Comparison of ENCODE assay signal across 10 cellular contexts in the genomic region with DNA sequence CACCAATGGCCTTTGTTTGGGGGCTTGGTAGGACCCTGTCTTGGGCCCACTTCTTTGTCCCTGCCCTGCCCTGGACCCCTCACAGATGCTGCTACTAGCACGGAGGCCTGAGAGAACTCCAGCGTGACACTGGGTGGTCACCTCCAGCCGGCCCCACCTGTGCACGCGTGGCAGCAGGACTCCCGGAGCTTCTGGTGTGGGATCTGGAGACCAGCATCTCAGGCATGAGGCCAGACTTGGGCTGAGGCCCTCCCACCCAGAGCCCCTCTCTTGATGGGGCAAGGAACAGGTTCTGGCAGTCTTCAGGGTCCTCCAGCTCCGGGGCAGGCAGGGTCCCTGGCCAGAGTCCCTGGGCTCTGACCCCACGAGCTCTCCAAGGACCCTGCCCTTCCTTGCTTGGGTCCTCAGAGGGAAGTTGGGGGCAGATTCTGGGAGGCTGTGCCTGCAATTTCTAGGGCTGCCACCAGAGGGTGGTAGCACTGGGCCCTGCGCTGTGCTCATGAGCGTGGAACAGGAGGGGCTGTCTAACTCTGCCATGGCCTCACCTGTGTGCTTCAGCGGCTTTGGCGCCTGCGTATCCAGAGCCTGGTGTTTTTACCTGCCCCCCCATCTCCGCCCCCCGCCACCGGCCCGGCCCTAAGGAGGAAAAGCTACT. TPM values are rescaled to one million over a fixed set of nuclear protein-coding genes. Genes with fewer than 3 reads are reported as not detected.
DNase-seq lines count a peak whose midpoint lies in the region; ATAC-seq and TF ChIP-seq lines count a peak whose summit lies in the region.
"Had no signal": no experiment of that assay in that cellular context is flagged by ENCODE, and none has a peak within 500 bp of the region (broad histone marks: within the 10 kb centered on the region; RNA-seq: fewer than 3 reads in every experiment).

No MANE protein-coding gene starts in this region.

- H3K79me1 ChIP-seq in mesenchymal stem cell (replicated peaks; ENCODE audit: low read length, poor library complexity, severe bottlenecking): peaks cover 6% of the 10 kb centered on the region

- H2AFZ ChIP-seq in mesenchymal stem cell (ENCODE audit: low read depth, low read length): no peak overlapping the region

- no peak overlapping the region for H3K4me3 Mint-ChIP-seq in CD4-positive, alpha-beta T cell

- H3K36me3 Mint-ChIP-seq in CD4-positive, alpha-beta T cell (ENCODE audit: low read depth): peaks cover 6% of the 10 kb centered on the region

- peaks cover 38% of the 10 kb centered on the region for H3K27me3 ChIP-seq in CD4-positive, alpha-beta T cell (ENCODE audit: control insufficient read depth, insufficient read depth, low read length)
- peaks cover 29% of the 10 kb centered on the region for H3K27me3 ChIP-seq in ascending aorta
- H3K27me3 ChIP-seq in mesenchymal stem cell (ENCODE audit: control insufficient read depth in 1 of 2, insufficient read depth in 1 of 2, low read length in 2 of 2): peaks cover 46 to 47% of the 10 kb centered on the region in 2 experiments

- DNase-seq in CD4-positive, alpha-beta T cell: no peak
- DNase-seq in GM20000 (ENCODE audit: low spot score): no peak
- DNase-seq in ascending aorta (ENCODE audit: low spot score in 2 of 2): no peak
- DNase-seq in mesenchymal stem cell: no peak
- no peak for DNase-seq in AG08395 (ENCODE audit: low spot score)
- DNase-seq in NCI-H1417 treated with DMSO at 0.1 percent for 48 hours (lab: John Stamatoyannopoulos, UW): no peak
- DNase-seq: T-helper 9 cell had no signal

- H3K23ac ChIP-seq in mesenchymal stem cell (ENCODE audit: low read length in 2 of 2): no peak overlapping the region

- H2BK5ac ChIP-seq in mesenchymal stem cell (ENCODE audit: low read depth, low read length, poor library complexity, severe bottlenecking): no peak overlapping the region

- H3K4me1 Mint-ChIP-seq in CD4-positive, alpha-beta T cell (ENCODE audit: low read depth): peaks cover 12% of the 10 kb centered on the region

- peaks cover 3 to 11% of the 10 kb centered on the region in 2 donors for H3K4me1 ChIP-seq in ascending aorta
- peaks cover 27% of the 10 kb centered on the region for H3K4me1 ChIP-seq in mesenchymal stem cell (ENCODE audit: control insufficient read depth, insufficient read depth, low read depth, low read length)

- H3K9me3 Mint-ChIP-seq in CD4-positive, alpha-beta T cell: no peaks in the 10 kb centered on the region

- H3K4ac ChIP-seq in mesenchymal stem cell (ENCODE audit: low read depth in 1 of 2, low read length in 2 of 2): no peak overlapping the region

- ATAC-seq in CD4-positive, alpha-beta T cell (ENCODE audit: poor library complexity): no peak
- no peak for ATAC-seq in GM19023 (IDR thresholded peaks at IDR 0.05; ENCODE audit: unreplicated experiment)
- ATAC-seq in HG03469 (IDR thresholded peaks at IDR 0.05; ENCODE audit: unreplicated experiment): no peak

- H2BK12ac ChIP-seq in mesenchymal stem cell (ENCODE audit: low read length in 2 of 2): peak overlapping the region in 1 of 2 experiments; percentile 45

- H3K4me2 ChIP-seq in mesenchymal stem cell (ENCODE audit: low read length, poor library complexity, severe bottlenecking): no peak overlapping the region

- intact Hi-C loops in CD4-positive, alpha-beta T cell (cut with DNase I, micrococcal nuclease): loop anchor here in 1 of 2 experiments (2.0 kb wide), 1 partner anchor 18 kb away; no protein-coding TSS in a partner anchor
- intact Hi-C loops in ascending aorta (cut with DNase I): no loop called here

- CTCF ChIA-PET in CD4-positive, alpha-beta T cell (lab: Charles Lee): no interaction called here

- no peak overlapping the region for H2BK15ac ChIP-seq in mesenchymal stem cell (ENCODE audit: low read depth, poor library complexity, severe bottlenecking)

- no peak overlapping the region for H4K8ac ChIP-seq in mesenchymal stem cell (ENCODE audit: low read length)

- H3K36me3 ChIP-seq in ascending aorta (peaks cover 6 to 20% of the 10 kb centered on the region in 2 donors), mesenchymal stem cell (ENCODE audit: control insufficient read depth in 1 of 2, insufficient read depth in 2 of 2, low read depth in 1 of 2, low read length in 2 of 2) (peaks cover 6 to 22% of the 10 kb centered on the region in 2 experiments)

- TF ChIP-seq CTCF in CD4-positive, alpha-beta T cell (IDR thresholded peaks at IDR 0.05): peak; percentile 24
- peak; percentile 28 for TF ChIP-seq CTCF in GM20000 (IDR thresholded peaks at IDR 0.05; ENCODE audit: extremely low read depth, missing control alignments)
- TF ChIP-seq CTCF in ascending aorta (IDR thresholded peaks at IDR 0.05): peak in 2 of 3 experiments; percentile 5 to 6

- no peak overlapping the region for H3K9ac ChIP-seq in mesenchymal stem cell (ENCODE audit: low read length)

- H2BK120ac ChIP-seq in mesenchymal stem cell (ENCODE audit: low read depth, low read length): peak overlapping the region; percentile 86

- POLR2A ChIA-PET in CD4-positive, alpha-beta T cell (lab: Charles Lee): interaction anchor here (2.9 to 3.1 kb wide), 2 partner anchors 13 to 21 kb away, joined by 7 to 15 read pairs; a partner anchor contains a TSS

- no peak overlapping the region for H2AK5ac ChIP-seq in mesenchymal stem cell (ENCODE audit: low read length, severe bottlenecking)

- no peaks in the 10 kb centered on the region for H3K9me3 ChIP-seq in CD4-positive, alpha-beta T cell (ENCODE audit: control insufficient read depth, low read length)
- H3K9me3 ChIP-seq in ascending aorta: peaks cover 0 to 4% of the 10 kb centered on the region in 2 donors
- H3K9me3 ChIP-seq in mesenchymal stem cell (ENCODE audit: control insufficient read depth, low read length): no peaks in the 10 kb centered on the region

- peak overlapping the region; percentile 57 for H4K91ac ChIP-seq in mesenchymal stem cell (ENCODE audit: low read length)

- no peak overlapping the region for H3K18ac ChIP-seq in mesenchymal stem cell (ENCODE audit: low read depth in 1 of 2, low read length in 2 of 2)

- WGBS in mesenchymal stem cell: 75% methylated on average over 17 of the region's 17 CpGs

- no peak overlapping the region for H3K27ac ChIP-seq in CD4-positive, alpha-beta T cell (ENCODE audit: low read depth, low read length)
- H3K27ac ChIP-seq in ascending aorta (no peak overlapping the region), mesenchymal stem cell (ENCODE audit: low read length, poor library complexity, severe bottlenecking) (no peak overlapping the region)

- peaks cover 19% of the 10 kb centered on the region for H3K27me3 Mint-ChIP-seq in CD4-positive, alpha-beta T cell

- no peak overlapping the region for H3K27ac Mint-ChIP-seq in CD4-positive, alpha-beta T cell

- no peak overlapping the region for H3K14ac ChIP-seq in mesenchymal stem cell (ENCODE audit: low read length in 2 of 2)

- H3K4me3 ChIP-seq in ascending aorta: no peak overlapping the region
- H3K4me3 ChIP-seq in mesenchymal stem cell (ENCODE audit: insufficient read depth in 1 of 2, low read depth in 1 of 2, low read length in 2 of 2): no peak overlapping the region
- H3K4me3 ChIP-seq: lung had no signal

RNA-seq across cellular contexts. Expression of a gene that starts 3.1 kb away (rescaled TPM):
- total RNA-seq in CD4-positive, alpha-beta T cell: 10 to 100 TPM; 19.6 to 21.5 TPM
- 0.64 TPM for total RNA-seq in ascending aorta
- polyA plus RNA-seq in mesenchymal stem cell (2013, experiment 1 of 2): 3.2 TPM
- 3.6 TPM for polyA plus RNA-seq in mesenchymal stem cell (2013, experiment 2 of 2)

RNA-seq across cellular contexts. Expression of a gene that starts 21.0 kb away (rescaled TPM):
- total RNA-seq in CD4-positive, alpha-beta T cell: 100 to 1,000 TPM; 247 to 252 TPM
- total RNA-seq in ascending aorta: 141 TPM
- 146 TPM for polyA plus RNA-seq in mesenchymal stem cell (2013, experiment 1 of 2)
- polyA plus RNA-seq in mesenchymal stem cell (2013, experiment 2 of 2): 147 TPM

RNA-seq across cellular contexts. Expression of a gene that starts 21.3 kb away (rescaled TPM):
- 10 to 100 TPM; 19.9 to 21.4 TPM for total RNA-seq in CD4-positive, alpha-beta T cell
- total RNA-seq in ascending aorta: 143 TPM
- 43.6 TPM for polyA plus RNA-seq in mesenchymal stem cell (2013, experiment 1 of 2)
- polyA plus RNA-seq in mesenchymal stem cell (2013, experiment 2 of 2): 42.3 TPM

RNA-seq across cellular contexts. Expression of a gene that starts 21.3 kb away (rescaled TPM):
- total RNA-seq in CD4-positive, alpha-beta T cell: 10 to 100 TPM; 27.6 to 32.0 TPM
- total RNA-seq in ascending aorta: 86.6 TPM
- polyA plus RNA-seq in mesenchymal stem cell (2013, experiment 1 of 2): 46.5 TPM
- polyA plus RNA-seq in mesenchymal stem cell (2013, experiment 2 of 2): 45.8 TPM

Comparison
In these comparisons a context has a peak if more than half of its experiments do, and no peak if none do; other contexts are left out.
1. RNA of a gene that starts 3.1 kb away (total RNA-seq): 19.6 to 21.5 TPM in CD4-positive, alpha-beta T cell; 0.64 TPM in ascending aorta (single experiment); every median in the first group is over 10 times any median in the second.
2. Peak in every context shown above with its lines, with median percentiles within 50 percentile points of each other: CTCF ChIP-seq.